ENCODE assay signal across 8 cellular contexts in the genomic region with DNA sequence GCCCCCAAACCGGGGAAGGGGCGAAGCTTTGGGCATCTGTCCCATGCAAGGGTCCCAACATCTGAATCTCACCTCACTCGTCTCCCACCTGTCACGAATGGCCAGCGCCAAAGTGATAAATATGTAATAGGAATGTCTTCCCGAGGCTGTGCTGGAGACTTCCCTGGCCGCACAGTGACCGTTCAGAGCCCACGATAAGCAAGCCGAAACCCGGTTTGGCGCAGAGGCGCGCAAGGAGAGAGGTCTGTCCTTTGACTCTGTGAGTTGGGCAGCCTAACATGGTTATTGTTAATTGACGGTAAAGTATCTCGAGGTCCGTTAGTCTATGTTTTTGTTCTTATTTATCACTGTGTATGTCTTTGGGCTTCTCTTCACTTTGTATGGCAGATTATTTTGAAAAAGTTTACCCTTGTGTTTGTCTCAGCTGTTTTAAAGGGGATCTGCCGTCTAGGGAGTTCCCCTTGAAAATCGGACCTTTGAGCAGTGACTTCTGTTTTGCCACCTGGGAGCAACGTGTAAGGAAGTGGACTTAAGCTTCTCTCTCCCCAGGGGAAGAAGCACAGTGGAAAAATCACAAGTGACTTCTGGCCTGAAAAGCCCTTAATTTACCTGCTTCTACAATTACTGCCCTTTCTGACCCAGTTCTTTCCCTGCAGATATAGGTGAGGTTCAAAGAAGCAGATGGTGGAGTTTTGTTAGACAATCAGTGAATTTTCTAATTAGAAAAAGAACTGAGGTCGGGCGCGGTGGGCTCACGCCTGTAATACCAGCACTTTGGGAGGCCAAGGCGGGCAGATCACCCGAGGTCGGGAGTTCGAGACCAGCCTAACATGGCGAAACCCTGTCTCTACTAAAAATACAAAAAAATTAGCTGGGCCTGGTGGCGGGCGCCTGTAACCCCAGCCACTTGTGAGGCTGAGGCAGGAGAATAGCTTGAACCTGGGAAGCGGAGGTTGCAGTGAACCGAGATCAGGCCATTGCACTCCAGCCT. TPM values are rescaled to one million over a fixed set of nuclear protein-coding genes. Genes with fewer than 3 reads are reported as not detected.
A peak's percentile ranks its signal among the peaks of the same experiment; 100 is the strongest.
DNase-seq lines count a peak whose midpoint lies in the region; ATAC-seq, FAIRE-seq and TF ChIP-seq lines count a peak whose summit lies in the region.

No MANE protein-coding gene starts in this region.

- H3K4me1 ChIP-seq in ES-I3 (ENCODE audit: insufficient read depth, low read length), result no peaks in the 10 kb centered on the region
- H3K4me1 ChIP-seq in GM12878 (ENCODE audit: control insufficient read depth, insufficient read depth, low read length), result peaks cover 15% of the 10 kb centered on the region
- peaks cover 11 to 13% of the 10 kb centered on the region in 2 donors for H3K4me1 ChIP-seq in kidney (ENCODE audit: control insufficient read depth in 1 of 2, insufficient read depth in 1 of 2, low read depth in 1 of 2, low read length in 2 of 2)

- TF ChIP-seq POLR2A in GM12878 (IDR thresholded peaks at IDR 0.05; ENCODE audit: low read depth, low read length), result no peak

- no peaks in the 10 kb centered on the region for H4K20me1 ChIP-seq in GM12878 (ENCODE audit: control insufficient read depth, insufficient read depth)

- H3K27me3 ChIP-seq in GM12878 (replicated peaks in 1 of 2; ENCODE audit: control insufficient read depth in 2 of 2, insufficient read depth in 2 of 2, low read length in 1 of 2), result no peaks in the 10 kb centered on the region

- H3K9me3 ChIP-seq in ES-I3 (ENCODE audit: control insufficient read depth, insufficient read depth, low read length), result peaks cover 1% of the 10 kb centered on the region; the same call in 1 of the 2 replicates
- H3K9me3 ChIP-seq in GM12878 (replicated peaks; ENCODE audit: control insufficient read depth, insufficient read depth, low read length), result no peaks in the 10 kb centered on the region; the same call in 1 of the 3 replicates
- no peaks in the 10 kb centered on the region for H3K9me3 ChIP-seq in kidney (ENCODE audit: control insufficient read depth in 1 of 2, low read length in 2 of 2)

- BruUV-seq in GM12878 (replicated peaks; lab: Mats Ljungman, UMichigan), result TSS peak; percentile 91

- DNase-seq in Kasumi-1 (lab: John Stamatoyannopoulos, UW) (peak; percentile 13 to 57), GM12878 (ENCODE audit: low read depth, low spot score) (peak; percentile 36), kidney (peak; percentile 64), substantia nigra (lab: John Stamatoyannopoulos, UW) (peak in 2 of 49 donors; percentile 39 to 44), NCI-H345 treated with DMSO at 0.1 percent for 48 hours (lab: John Stamatoyannopoulos, UW; ENCODE audit: unreplicated experiment) (no peak), occipital lobe (lab: John Stamatoyannopoulos, UW) (no peak)

- RAD21 ChIA-PET in GM12878 (lab: Charles Lee; ENCODE audit: unreplicated experiment), result interaction anchor here (0.5 to 3.0 kb wide), 12 partner anchors 17 to 112 kb away, joined by 3 to 10 read pairs (median 4); a partner anchor contains a TSS

- in situ Hi-C loops in GM12878 (cut with MboI), result no loop called here

- H3K4me3 ChIP-seq in GM12878, result peak overlapping the region; percentile 68
- peak overlapping the region; percentile 74 to 78 for H3K4me3 ChIP-seq in kidney (ENCODE audit: low read length in 2 of 2)

- POLR2A ChIA-PET in GM12878 (lab: Charles Lee), result interaction anchor here (0.6 to 3.9 kb wide), 24 partner anchors 9 to 1394 kb away, joined by 3 to 50 read pairs (median 6); a partner anchor contains a TSS

- peak; percentile 23 for ATAC-seq in GM21390 (IDR thresholded peaks at IDR 0.05; ENCODE audit: unreplicated experiment)
- peak; percentile 56 for ATAC-seq in GM12878

- peak overlapping the region; percentile 96 for H3K27ac ChIP-seq in GM12878 (ENCODE audit: control insufficient read depth, insufficient read depth)
- peak overlapping the region; percentile 94 to 99 for H3K27ac ChIP-seq in kidney (ENCODE audit: low read depth in 2 of 2, low read length in 2 of 2)
- peak overlapping the region; percentile 93 for H3K27ac ChIP-seq in substantia nigra (ENCODE audit: low read depth, low read length, poor library complexity, severe bottlenecking)

- peak overlapping the region; percentile 90 for H3K4me2 ChIP-seq in GM12878 (ENCODE audit: control insufficient read depth, insufficient read depth)

- no peak for TF ChIP-seq EP300 in GM12878 (IDR thresholded peaks at IDR 0.05; ENCODE audit: borderline replicate concordance in 1 of 2, control insufficient read depth in 1 of 2, low read depth in 2 of 2, low read length in 2 of 2)

- peak overlapping the region; percentile 92 for H3K9ac ChIP-seq in ES-I3 (ENCODE audit: low read depth, low read length)
- peak overlapping the region; percentile 92 for H3K9ac ChIP-seq in GM12878 (ENCODE audit: control insufficient read depth, insufficient read depth, low read length)
- peak overlapping the region; percentile 95 to 98 for H3K9ac ChIP-seq in kidney (ENCODE audit: low read length in 2 of 2)

- peaks cover 48% of the 10 kb centered on the region for H3K79me2 ChIP-seq in GM12878 (ENCODE audit: control insufficient read depth, insufficient read depth, low read length)

- 10% methylated on average over 33 of the region's 33 CpGs for WGBS in GM12878 (ENCODE audit: insufficient coverage, insufficient replicate concordance, low lambda C conversion rate, missing lambda C conversion rate)

- SMC1A ChIA-PET in GM12878 (lab: Charles Lee; ENCODE audit: uncharacterized antibody, unreplicated experiment), result interaction anchor here (1.1 to 2.5 kb wide), 9 partner anchors 10 to 101 kb away, joined by 3 to 10 read pairs (median 4); a partner anchor contains a TSS

- FAIRE-seq in GM12878 (lab: Jason Lieb, UNC), result peak; percentile 27
- no peak for FAIRE-seq in kidney (lab: Jason Lieb, UNC)

- H3K36me3 ChIP-seq in ES-I3 (ENCODE audit: insufficient read depth, low read length), result peaks cover 8% of the 10 kb centered on the region; the same call in 1 of the 2 replicates
- peaks cover 0 to 4% of the 10 kb centered on the region in 2 experiments; a peak in 2 of 4 replicates for H3K36me3 ChIP-seq in GM12878 (ENCODE audit: control insufficient read depth in 2 of 2, insufficient read depth in 2 of 2, low read length in 1 of 2)
- H3K36me3 ChIP-seq in kidney (ENCODE audit: control insufficient read depth in 1 of 2, insufficient read depth in 2 of 2, low read length in 2 of 2), result peaks cover 10 to 17% of the 10 kb centered on the region in 2 donors

- TF ChIP-seq CTCF in GM12878 (IDR thresholded peaks at IDR 0.05 in 2 of 3, conservative IDR thresholded peaks at IDR 0.05 in 1 of 3; ENCODE audit: control insufficient read depth in 2 of 3, extremely low read depth in 1 of 3, insufficient read depth in 1 of 3, low read depth in 3 of 3, low read length in 3 of 3), result no peak
- no peak for TF ChIP-seq CTCF in kidney (IDR thresholded peaks at IDR 0.05; ENCODE audit: borderline replicate concordance, extremely low read depth, insufficient read depth)

- CTCF ChIA-PET in GM12878 (lab: Yijun Ruan, JAX), result interaction anchor here (1.0 to 2.9 kb wide), 11 partner anchors 15 to 235 kb away, joined by 3 to 11 read pairs (median 4); a partner anchor contains a TSS

- peak overlapping the region; percentile 98 for H2AFZ ChIP-seq in GM12878 (ENCODE audit: control insufficient read depth, low read depth, low read length)

- intact Hi-C loops in GM12878 (cut with micrococcal nuclease; ENCODE audit: unreplicated experiment) (loop anchor here (1.0 kb wide), 1 partner anchor 17 kb away; a partner anchor contains a TSS), kidney (cut with DNase I) (no loop called here)

- TF ChIP-seq RAD21 in GM12878 (IDR thresholded peaks at IDR 0.05; ENCODE audit: insufficient read depth, low read depth, low read length), result no peak

RNA-seq across cellular contexts. Expression of a gene that starts 1.1 kb away (rescaled TPM):
- total RNA-seq in GM12878 (2013; cell fraction: nucleolus; rRNA removed), result 33.3 and 34.0 TPM in 2 replicates
- total RNA-seq in GM12878 (2014; rRNA removed) (20.2 and 22.7 TPM in 2 replicates), GM12878 (2014; rRNA removed; fragmentation: Illumina TruSeq; extraction: Trizol) (10.4 and 12.1 TPM in 2 replicates), GM12878 (2021) (19.7 and 23.9 TPM in 2 replicates), kidney (83.6 TPM), occipital lobe (20.6 TPM)
- polyA plus RNA-seq in GM12878 (2011; ENCODE audit: low read depth), result 22.1 TPM
- polyA plus RNA-seq in GM12878 (2011; rRNA removed) (4.3 and 11.7 TPM in 2 replicates), GM12878 (2014; fragmentation: Illumina TruSeq; extraction: Trizol) (11.1 and 14.0 TPM in 2 replicates), GM12878 (2014; fragmentation: Nextera tagmentation; extraction: Ambion mirVana) (1 to 10 TPM; 7.2 to 9.8 TPM), GM12878 (2014; rRNA removed) (20.7 and 21.2 TPM in 2 replicates), GM12878 (2016; fragmentation: Nextera tagmentation; extraction: Ambion mirVana) (10 to 100 TPM; 38.7 to 39.2 TPM), kidney (ENCODE audit: insufficient read depth, low read depth, low replicate concordance) (41.1 TPM)
- 22.2 and 26.0 TPM in 2 replicates for polyA plus RNA-seq in GM12878 (2011; cell fraction: cytosol; rRNA removed)
- polyA plus RNA-seq in GM12878 (2011; cell fraction: nucleus; rRNA removed), result 15.8 and 15.9 TPM in 2 replicates
- polyA plus RNA-seq in GM12878 (2012), result 19.1 and 25.4 TPM in 2 replicates
- 12.4 and 16.2 TPM in 2 replicates for polyA minus RNA-seq in GM12878 (2011; rRNA and poly(A)+ RNA removed)
- polyA minus RNA-seq in GM12878 (2011; cell fraction: cytosol; rRNA and poly(A)+ RNA removed), result 4.9 and 5.2 TPM in 2 replicates
- polyA minus RNA-seq in GM12878 (2011; cell fraction: nucleus; rRNA and poly(A)+ RNA removed), result 8.1 and 11.1 TPM in 2 replicates

RNA-seq across cellular contexts. Expression of a gene that starts 7.8 kb away (rescaled TPM):
- 54.2 and 59.3 TPM in 2 replicates for total RNA-seq in GM12878 (2013; cell fraction: nucleolus; rRNA removed)
- total RNA-seq in GM12878 (2014; rRNA removed) (77.1 and 139 TPM in 2 replicates), GM12878 (2014; rRNA removed; fragmentation: Illumina TruSeq; extraction: Trizol) (21.8 and 23.0 TPM in 2 replicates), GM12878 (2021) (88.9 and 113 TPM in 2 replicates), kidney (49.5 TPM), occipital lobe (11.7 TPM)
- polyA plus RNA-seq in GM12878 (2011; ENCODE audit: low read depth), result 17.0 TPM
- polyA plus RNA-seq in GM12878 (2011; rRNA removed) (6.6 and 12.6 TPM in 2 replicates), GM12878 (2014; fragmentation: Illumina TruSeq; extraction: Trizol) (15.5 and 30.7 TPM in 2 replicates), GM12878 (2014; fragmentation: Nextera tagmentation; extraction: Ambion mirVana) (10 to 100 TPM in 1 of 2 experiments, 1 to 10 TPM in 1; 7.8 to 10.3 TPM), GM12878 (2014; rRNA removed) (44.5 and 72.1 TPM in 2 replicates), GM12878 (2016; fragmentation: Nextera tagmentation; extraction: Ambion mirVana) (100 to 1,000 TPM in 1 of 2 experiments, 10 to 100 TPM in 1; 92.1 to 104 TPM), kidney (ENCODE audit: insufficient read depth, low read depth, low replicate concordance) (22.2 TPM)
- 24.6 and 25.9 TPM in 2 replicates for polyA plus RNA-seq in GM12878 (2011; cell fraction: cytosol; rRNA removed)
- polyA plus RNA-seq in GM12878 (2011; cell fraction: nucleus; rRNA removed), result 115 and 166 TPM in 2 replicates
- polyA plus RNA-seq in GM12878 (2012), result 28.3 and 30.4 TPM in 2 replicates
- 27.1 and 30.7 TPM in 2 replicates for polyA minus RNA-seq in GM12878 (2011; rRNA and poly(A)+ RNA removed)
- polyA minus RNA-seq in GM12878 (2011; cell fraction: cytosol; rRNA and poly(A)+ RNA removed), result 19.9 and 21.7 TPM in 2 replicates
- 74.0 and 145 TPM in 2 replicates for polyA minus RNA-seq in GM12878 (2011; cell fraction: nucleus; rRNA and poly(A)+ RNA removed)

RNA-seq across cellular contexts. Expression of a gene that starts 9.1 kb away (rescaled TPM):
- total RNA-seq in GM12878 (2013; cell fraction: nucleolus; rRNA removed), result 1.5 and 1.6 TPM in 2 replicates
- total RNA-seq in GM12878 (2014; rRNA removed), result not detected in 2 replicates
- total RNA-seq in GM12878 (2014; rRNA removed; fragmentation: Illumina TruSeq; extraction: Trizol), result 0.18 TPM in 1 of 2 replicates, not detected in the other
- not detected in 2 replicates for total RNA-seq in GM12878 (2021)
- 4.1 TPM for polyA plus RNA-seq in GM12878 (2011; ENCODE audit: low read depth)
- polyA plus RNA-seq in GM12878 (2011; rRNA removed), result 0.07 and 0.11 TPM in 2 replicates
- 0.03 TPM in 1 of 2 replicates, not detected in the other for polyA plus RNA-seq in GM12878 (2011; cell fraction: cytosol; rRNA removed)
- 0.15 and 0.25 TPM in 2 replicates for polyA plus RNA-seq in GM12878 (2011; cell fraction: nucleus; rRNA removed)
- 2.9 and 5.0 TPM in 2 replicates for polyA plus RNA-seq in GM12878 (2012)
- not detected in 2 replicates for polyA plus RNA-seq in GM12878 (2014; fragmentation: Illumina TruSeq; extraction: Trizol)
- polyA plus RNA-seq in GM12878 (2014; fragmentation: Nextera tagmentation; extraction: Ambion mirVana), result under 1 TPM; 0.04 to 0.08 TPM
- 0.23 TPM in 1 of 2 replicates, not detected in the other for polyA plus RNA-seq in GM12878 (2014; rRNA removed)
- polyA plus RNA-seq in GM12878 (2016; fragmentation: Nextera tagmentation; extraction: Ambion mirVana), result under 1 TPM; 0.44 to 0.79 TPM
- 0.51 and 0.52 TPM in 2 replicates for polyA minus RNA-seq in GM12878 (2011; rRNA and poly(A)+ RNA removed)
- not detected in 2 replicates for polyA minus RNA-seq in GM12878 (2011; cell fraction: cytosol; rRNA and poly(A)+ RNA removed)
- 0.73 and 1.9 TPM in 2 replicates for polyA minus RNA-seq in GM12878 (2011; cell fraction: nucleus; rRNA and poly(A)+ RNA removed)
- total RNA-seq in kidney, result 0.38 TPM
- not detected for polyA plus RNA-seq in kidney (ENCODE audit: insufficient read depth, low read depth, low replicate concordance)
- total RNA-seq in occipital lobe, result not detected

RNA-seq across cellular contexts. Expression of a gene that starts 16.9 kb away (rescaled TPM):
- total RNA-seq in GM12878 (2013; cell fraction: nucleolus; rRNA removed), result 46.5 and 49.6 TPM in 2 replicates
- total RNA-seq in GM12878 (2014; rRNA removed), result 31.7 and 35.6 TPM in 2 replicates
- total RNA-seq in GM12878 (2014; rRNA removed; fragmentation: Illumina TruSeq; extraction: Trizol), result 47.4 and 49.4 TPM in 2 replicates
- 33.0 and 35.5 TPM in 2 replicates for total RNA-seq in GM12878 (2021)
- 71.9 TPM for polyA plus RNA-seq in GM12878 (2011; ENCODE audit: low read depth)
- 81.0 and 81.1 TPM in 2 replicates for polyA plus RNA-seq in GM12878 (2011; rRNA removed)
- polyA plus RNA-seq in GM12878 (2011; cell fraction: cytosol; rRNA removed), result 53.6 and 68.7 TPM in 2 replicates
- polyA plus RNA-seq in GM12878 (2011; cell fraction: nucleus; rRNA removed), result 31.4 and 41.7 TPM in 2 replicates
- polyA plus RNA-seq in GM12878 (2012), result 68.3 and 71.1 TPM in 2 replicates
- polyA plus RNA-seq in GM12878 (2014; fragmentation: Illumina TruSeq; extraction: Trizol), result 97.5 and 107 TPM in 2 replicates
- 100 to 1,000 TPM; 110 to 151 TPM for polyA plus RNA-seq in GM12878 (2014; fragmentation: Nextera tagmentation; extraction: Ambion mirVana)
- 63.8 and 73.8 TPM in 2 replicates for polyA plus RNA-seq in GM12878 (2014; rRNA removed)
- 100 to 1,000 TPM in 1 of 2 experiments, 10 to 100 TPM in 1; 88.5 to 103 TPM for polyA plus RNA-seq in GM12878 (2016; fragmentation: Nextera tagmentation; extraction: Ambion mirVana)
- polyA minus RNA-seq in GM12878 (2011; rRNA and poly(A)+ RNA removed), result 29.9 and 60.0 TPM in 2 replicates
- 11.2 and 15.0 TPM in 2 replicates for polyA minus RNA-seq in GM12878 (2011; cell fraction: cytosol; rRNA and poly(A)+ RNA removed)
- polyA minus RNA-seq in GM12878 (2011; cell fraction: nucleus; rRNA and poly(A)+ RNA removed), result 4.5 and 6.5 TPM in 2 replicates
- 65.1 TPM for total RNA-seq in kidney
- 72.2 TPM for polyA plus RNA-seq in kidney (ENCODE audit: insufficient read depth, low read depth, low replicate concordance)
- total RNA-seq in occipital lobe, result 41.5 TPM

RNA-seq across cellular contexts. Expression of a gene that starts 19.5 kb away (rescaled TPM):
- total RNA-seq in GM12878 (2013; cell fraction: nucleolus; rRNA removed), result 9.7 and 15.0 TPM in 2 replicates
- total RNA-seq in GM12878 (2014; rRNA removed) (11.1 and 15.4 TPM in 2 replicates), GM12878 (2014; rRNA removed; fragmentation: Illumina TruSeq; extraction: Trizol) (9.3 and 10.4 TPM in 2 replicates), GM12878 (2021) (12.6 and 12.8 TPM in 2 replicates), kidney (22.8 TPM), occipital lobe (15.6 TPM)
- 8.8 TPM for polyA plus RNA-seq in GM12878 (2011; ENCODE audit: low read depth)
- polyA plus RNA-seq in GM12878 (2011; rRNA removed) (19.3 and 21.9 TPM in 2 replicates), GM12878 (2014; fragmentation: Illumina TruSeq; extraction: Trizol) (10.1 and 13.5 TPM in 2 replicates), GM12878 (2014; fragmentation: Nextera tagmentation; extraction: Ambion mirVana) (10 to 100 TPM; 39.2 to 45.8 TPM), GM12878 (2014; rRNA removed) (14.2 and 27.7 TPM in 2 replicates), GM12878 (2016; fragmentation: Nextera tagmentation; extraction: Ambion mirVana) (10 to 100 TPM; 38.0 to 38.9 TPM), kidney (ENCODE audit: insufficient read depth, low read depth, low replicate concordance) (55.4 TPM)
- 15.4 and 17.9 TPM in 2 replicates for polyA plus RNA-seq in GM12878 (2011; cell fraction: cytosol; rRNA removed)
- 18.4 and 19.1 TPM in 2 replicates for polyA plus RNA-seq in GM12878 (2011; cell fraction: nucleus; rRNA removed)
- 9.5 and 13.8 TPM in 2 replicates for polyA plus RNA-seq in GM12878 (2012)
- polyA minus RNA-seq in GM12878 (2011; rRNA and poly(A)+ RNA removed), result 6.7 and 9.6 TPM in 2 replicates
- polyA minus RNA-seq in GM12878 (2011; cell fraction: cytosol; rRNA and poly(A)+ RNA removed), result 5.4 TPM in 1 of 2 replicates, not detected in the other
- polyA minus RNA-seq in GM12878 (2011; cell fraction: nucleus; rRNA and poly(A)+ RNA removed), result 11.2 and 14.9 TPM in 2 replicates

Comparison
In these comparisons a context has a peak if more than half of its experiments do, and no peak if none do; other contexts are left out.
1. DNase-seq: peak in Kasumi-1 (2 of 2), GM12878 (single experiment) and kidney (single experiment); none in NCI-H345 treated with DMSO at 0.1 percent for 48 hours (single experiment) and occipital lobe (single experiment).
2. Peak in every context shown above with its lines, with median percentiles within 50 percentile points of each other: H3K9ac ChIP-seq and H3K27ac ChIP-seq.